1 cellular context compared by ENCODE assay signal in the genomic region with DNA sequence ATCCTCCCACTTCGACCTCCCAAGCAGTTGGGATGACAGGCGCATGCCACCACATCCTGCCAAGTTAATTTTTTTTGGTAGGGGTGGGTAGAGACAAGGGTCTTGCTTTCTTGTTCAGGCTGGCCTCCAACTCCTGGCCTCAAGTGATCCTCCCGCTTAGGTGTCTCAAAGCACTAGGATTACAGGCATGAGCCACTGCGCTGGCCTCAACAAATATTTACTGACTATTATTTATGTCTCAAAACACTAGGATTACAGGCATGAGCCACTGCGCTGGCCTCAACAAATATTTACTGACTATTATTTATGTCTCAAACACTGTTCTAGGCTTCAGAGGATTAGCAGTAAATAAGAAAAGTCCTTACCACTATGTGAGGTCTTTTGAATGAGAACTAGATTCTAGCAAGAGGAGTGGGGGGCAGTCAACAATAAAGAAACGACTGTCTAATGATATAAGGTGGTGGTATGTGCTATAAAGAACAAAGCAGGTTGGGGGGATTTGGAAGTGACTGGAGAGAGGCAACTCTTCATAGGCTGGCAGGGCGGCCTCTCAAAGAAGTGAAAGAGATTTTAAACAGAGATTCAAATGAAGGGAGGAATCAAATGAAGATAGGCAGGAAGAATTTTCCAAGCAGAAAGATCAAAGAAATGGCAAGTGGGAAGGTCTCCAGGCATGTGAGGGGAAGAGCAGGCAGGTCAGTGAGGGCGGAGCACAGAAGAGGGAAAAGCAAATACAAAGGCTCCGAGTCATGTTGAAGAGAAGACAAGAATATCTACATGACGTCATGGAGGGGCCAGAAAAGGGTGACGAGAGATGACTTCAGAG.
TF ChIP-seq lines count a peak whose summit lies in the region.

No MANE protein-coding gene starts in this region.

TF ChIP-seq in HepG2, 621 proteins besides CTCF, POLR2A, EP300 and RAD21 (continued from another document and continues in another):
- TF ChIP-seq, protein P1, sequence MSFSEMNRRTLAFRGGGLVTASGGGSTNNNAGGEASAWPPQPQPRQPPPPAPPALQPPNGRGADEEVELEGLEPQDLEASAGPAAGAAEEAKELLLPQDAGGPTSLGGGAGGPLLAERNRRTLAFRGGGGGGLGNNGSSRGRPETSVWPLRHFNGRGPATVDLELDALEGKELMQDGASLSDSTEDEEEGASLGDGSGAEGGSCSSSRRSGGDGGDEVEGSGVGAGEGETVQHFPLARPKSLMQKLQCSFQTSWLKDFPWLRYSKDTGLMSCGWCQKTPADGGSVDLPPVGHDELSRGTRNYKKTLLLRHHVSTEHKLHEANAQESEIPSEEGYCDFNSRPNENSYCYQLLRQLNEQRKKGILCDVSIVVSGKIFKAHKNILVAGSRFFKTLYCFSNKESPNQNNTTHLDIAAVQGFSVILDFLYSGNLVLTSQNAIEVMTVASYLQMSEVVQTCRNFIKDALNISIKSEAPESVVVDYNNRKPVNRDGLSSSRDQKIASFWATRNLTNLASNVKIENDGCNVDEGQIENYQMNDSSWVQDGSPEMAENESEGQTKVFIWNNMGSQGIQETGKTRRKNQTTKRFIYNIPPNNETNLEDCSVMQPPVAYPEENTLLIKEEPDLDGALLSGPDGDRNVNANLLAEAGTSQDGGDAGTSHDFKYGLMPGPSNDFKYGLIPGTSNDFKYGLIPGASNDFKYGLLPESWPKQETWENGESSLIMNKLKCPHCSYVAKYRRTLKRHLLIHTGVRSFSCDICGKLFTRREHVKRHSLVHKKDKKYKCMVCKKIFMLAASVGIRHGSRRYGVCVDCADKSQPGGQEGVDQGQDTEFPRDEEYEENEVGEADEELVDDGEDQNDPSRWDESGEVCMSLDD (CRISPR knock-in tag; IDR thresholded peaks at IDR 0.05; ENCODE audit: borderline replicate concordance), result no peak
- TF ChIP-seq ZNF674 (CRISPR knock-in tag; IDR thresholded peaks at IDR 0.05; ENCODE audit: low read depth), result no peak
- TF ChIP-seq SIN3B (IDR thresholded peaks at IDR 0.05; ENCODE audit: low read length), result no peak
- no peak for TF ChIP-seq ZNF263 (CRISPR knock-in tag; IDR thresholded peaks at IDR 0.05)
- no peak for TF ChIP-seq ZNF792 (CRISPR knock-in tag; IDR thresholded peaks at IDR 0.05)
- TF ChIP-seq TCF12 (IDR thresholded peaks at IDR 0.05), result no peak
- TF ChIP-seq TCF12 (CRISPR knock-in tag; IDR thresholded peaks at IDR 0.05), result no peak
- TF ChIP-seq, protein P2, sequence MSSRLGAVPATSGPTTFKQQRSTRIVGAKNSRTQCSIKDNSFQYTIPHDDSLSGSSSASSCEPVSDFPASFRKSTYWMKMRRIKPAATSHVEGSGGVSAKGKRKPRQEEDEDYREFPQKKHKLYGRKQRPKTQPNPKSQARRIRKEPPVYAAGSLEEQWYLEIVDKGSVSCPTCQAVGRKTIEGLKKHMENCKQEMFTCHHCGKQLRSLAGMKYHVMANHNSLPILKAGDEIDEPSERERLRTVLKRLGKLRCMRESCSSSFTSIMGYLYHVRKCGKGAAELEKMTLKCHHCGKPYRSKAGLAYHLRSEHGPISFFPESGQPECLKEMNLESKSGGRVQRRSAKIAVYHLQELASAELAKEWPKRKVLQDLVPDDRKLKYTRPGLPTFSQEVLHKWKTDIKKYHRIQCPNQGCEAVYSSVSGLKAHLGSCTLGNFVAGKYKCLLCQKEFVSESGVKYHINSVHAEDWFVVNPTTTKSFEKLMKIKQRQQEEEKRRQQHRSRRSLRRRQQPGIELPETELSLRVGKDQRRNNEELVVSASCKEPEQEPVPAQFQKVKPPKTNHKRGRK (CRISPR knock-in tag; IDR thresholded peaks at IDR 0.05), result no peak
- peak; percentile 53; the same call in 1 of the 2 replicates for TF ChIP-seq ZNF605 (CRISPR knock-in tag; IDR thresholded peaks at IDR 0.05)
- peak; percentile 15; the same call in 1 of the 2 replicates for TF ChIP-seq FOSL1 (CRISPR knock-in tag; IDR thresholded peaks at IDR 0.05; ENCODE audit: borderline replicate concordance)
- peak; percentile 94 for TF ChIP-seq PITX1 (CRISPR knock-in tag; IDR thresholded peaks at IDR 0.05)
- peak; percentile 94 for TF ChIP-seq HMG20B (CRISPR knock-in tag; conservative IDR thresholded peaks at IDR 0.05)
- TF ChIP-seq, protein P3, sequence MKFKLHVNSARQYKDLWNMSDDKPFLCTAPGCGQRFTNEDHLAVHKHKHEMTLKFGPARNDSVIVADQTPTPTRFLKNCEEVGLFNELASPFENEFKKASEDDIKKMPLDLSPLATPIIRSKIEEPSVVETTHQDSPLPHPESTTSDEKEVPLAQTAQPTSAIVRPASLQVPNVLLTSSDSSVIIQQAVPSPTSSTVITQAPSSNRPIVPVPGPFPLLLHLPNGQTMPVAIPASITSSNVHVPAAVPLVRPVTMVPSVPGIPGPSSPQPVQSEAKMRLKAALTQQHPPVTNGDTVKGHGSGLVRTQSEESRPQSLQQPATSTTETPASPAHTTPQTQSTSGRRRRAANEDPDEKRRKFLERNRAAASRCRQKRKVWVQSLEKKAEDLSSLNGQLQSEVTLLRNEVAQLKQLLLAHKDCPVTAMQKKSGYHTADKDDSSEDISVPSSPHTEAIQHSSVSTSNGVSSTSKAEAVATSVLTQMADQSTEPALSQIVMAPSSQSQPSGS (CRISPR knock-in tag; IDR thresholded peaks at IDR 0.05), result peak; percentile 94
- no peak for TF ChIP-seq U2AF1 (optimal IDR thresholded peaks at IDR 0.05; ENCODE audit: low read depth, low read length)
- TF ChIP-seq, protein P4, sequence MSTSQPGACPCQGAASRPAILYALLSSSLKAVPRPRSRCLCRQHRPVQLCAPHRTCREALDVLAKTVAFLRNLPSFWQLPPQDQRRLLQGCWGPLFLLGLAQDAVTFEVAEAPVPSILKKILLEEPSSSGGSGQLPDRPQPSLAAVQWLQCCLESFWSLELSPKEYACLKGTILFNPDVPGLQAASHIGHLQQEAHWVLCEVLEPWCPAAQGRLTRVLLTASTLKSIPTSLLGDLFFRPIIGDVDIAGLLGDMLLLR (CRISPR knock-in tag; IDR thresholded peaks at IDR 0.05), result no peak
- no peak for TF ChIP-seq RFXAP (CRISPR knock-in tag; IDR thresholded peaks at IDR 0.05; ENCODE audit: borderline replicate concordance)
- no peak for TF ChIP-seq ZEB1 (IDR thresholded peaks at IDR 0.05; ENCODE audit: insufficient replicate concordance, low read depth)
- no peak for TF ChIP-seq ZNF615 (CRISPR knock-in tag; IDR thresholded peaks at IDR 0.05; ENCODE audit: borderline replicate concordance)
- no peak for TF ChIP-seq CBX1 (IDR thresholded peaks at IDR 0.05; ENCODE audit: low read depth)
- TF ChIP-seq, protein P5, sequence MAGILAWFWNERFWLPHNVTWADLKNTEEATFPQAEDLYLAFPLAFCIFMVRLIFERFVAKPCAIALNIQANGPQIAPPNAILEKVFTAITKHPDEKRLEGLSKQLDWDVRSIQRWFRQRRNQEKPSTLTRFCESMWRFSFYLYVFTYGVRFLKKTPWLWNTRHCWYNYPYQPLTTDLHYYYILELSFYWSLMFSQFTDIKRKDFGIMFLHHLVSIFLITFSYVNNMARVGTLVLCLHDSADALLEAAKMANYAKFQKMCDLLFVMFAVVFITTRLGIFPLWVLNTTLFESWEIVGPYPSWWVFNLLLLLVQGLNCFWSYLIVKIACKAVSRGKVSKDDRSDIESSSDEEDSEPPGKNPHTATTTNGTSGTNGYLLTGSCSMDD (CRISPR knock-in tag; IDR thresholded peaks at IDR 0.05), result no peak
- no peak for TF ChIP-seq SNRNP70 (IDR thresholded peaks at IDR 0.05; ENCODE audit: low read depth, low read length)
- peak; percentile 64; the same call in 1 of the 2 replicates for TF ChIP-seq MEIS2 (CRISPR knock-in tag; IDR thresholded peaks at IDR 0.05)
- no peak for TF ChIP-seq ZNF235 (CRISPR knock-in tag; IDR thresholded peaks at IDR 0.05; ENCODE audit: borderline replicate concordance)
- peak; percentile 12; the same call in 1 of the 2 replicates for TF ChIP-seq JUNB (CRISPR knock-in tag; IDR thresholded peaks at IDR 0.05; ENCODE audit: borderline replicate concordance)
- no peak; the same call in none of the 2 replicates for TF ChIP-seq FOXA1 (IDR thresholded peaks at IDR 0.05)
- peak; percentile 94 for TF ChIP-seq FOXA1 (CRISPR knock-in tag; IDR thresholded peaks at IDR 0.05)
- no peak for TF ChIP-seq SRSF4 (IDR thresholded peaks at IDR 0.05; ENCODE audit: low read depth, low read length, poor library complexity, severe bottlenecking)
- no peak for TF ChIP-seq ZNF143 (CRISPR knock-in tag; IDR thresholded peaks at IDR 0.05)
- TF ChIP-seq TAF15 (IDR thresholded peaks at IDR 0.05; ENCODE audit: low read depth, low read length, poor library complexity, severe bottlenecking), result no peak
- no peak for TF ChIP-seq ZNF24 (IDR thresholded peaks at IDR 0.05)
- peak; percentile 76; the same call in 1 of the 2 replicates for TF ChIP-seq ZNF34 (CRISPR knock-in tag; IDR thresholded peaks at IDR 0.05; ENCODE audit: borderline replicate concordance)
- TF ChIP-seq, protein P6, sequence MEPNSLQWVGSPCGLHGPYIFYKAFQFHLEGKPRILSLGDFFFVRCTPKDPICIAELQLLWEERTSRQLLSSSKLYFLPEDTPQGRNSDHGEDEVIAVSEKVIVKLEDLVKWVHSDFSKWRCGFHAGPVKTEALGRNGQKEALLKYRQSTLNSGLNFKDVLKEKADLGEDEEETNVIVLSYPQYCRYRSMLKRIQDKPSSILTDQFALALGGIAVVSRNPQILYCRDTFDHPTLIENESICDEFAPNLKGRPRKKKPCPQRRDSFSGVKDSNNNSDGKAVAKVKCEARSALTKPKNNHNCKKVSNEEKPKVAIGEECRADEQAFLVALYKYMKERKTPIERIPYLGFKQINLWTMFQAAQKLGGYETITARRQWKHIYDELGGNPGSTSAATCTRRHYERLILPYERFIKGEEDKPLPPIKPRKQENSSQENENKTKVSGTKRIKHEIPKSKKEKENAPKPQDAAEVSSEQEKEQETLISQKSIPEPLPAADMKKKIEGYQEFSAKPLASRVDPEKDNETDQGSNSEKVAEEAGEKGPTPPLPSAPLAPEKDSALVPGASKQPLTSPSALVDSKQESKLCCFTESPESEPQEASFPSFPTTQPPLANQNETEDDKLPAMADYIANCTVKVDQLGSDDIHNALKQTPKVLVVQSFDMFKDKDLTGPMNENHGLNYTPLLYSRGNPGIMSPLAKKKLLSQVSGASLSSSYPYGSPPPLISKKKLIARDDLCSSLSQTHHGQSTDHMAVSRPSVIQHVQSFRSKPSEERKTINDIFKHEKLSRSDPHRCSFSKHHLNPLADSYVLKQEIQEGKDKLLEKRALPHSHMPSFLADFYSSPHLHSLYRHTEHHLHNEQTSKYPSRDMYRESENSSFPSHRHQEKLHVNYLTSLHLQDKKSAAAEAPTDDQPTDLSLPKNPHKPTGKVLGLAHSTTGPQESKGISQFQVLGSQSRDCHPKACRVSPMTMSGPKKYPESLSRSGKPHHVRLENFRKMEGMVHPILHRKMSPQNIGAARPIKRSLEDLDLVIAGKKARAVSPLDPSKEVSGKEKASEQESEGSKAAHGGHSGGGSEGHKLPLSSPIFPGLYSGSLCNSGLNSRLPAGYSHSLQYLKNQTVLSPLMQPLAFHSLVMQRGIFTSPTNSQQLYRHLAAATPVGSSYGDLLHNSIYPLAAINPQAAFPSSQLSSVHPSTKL (CRISPR knock-in tag; IDR thresholded peaks at IDR 0.05), result peak; percentile 91
- TF ChIP-seq ZBTB7B (CRISPR knock-in tag; IDR thresholded peaks at IDR 0.05), result peak; percentile 21; the same call in 1 of the 2 replicates
- TF ChIP-seq ZNF547 (CRISPR knock-in tag; IDR thresholded peaks at IDR 0.05), result 0 out of 2 replicates have a peak, but pooled peaks have one; percentile 18
- TF ChIP-seq MYNN (CRISPR knock-in tag; IDR thresholded peaks at IDR 0.05; ENCODE audit: low read depth), result no peak
- TF ChIP-seq ZNF546 (CRISPR knock-in tag; conservative IDR thresholded peaks at IDR 0.05), result no peak
- TF ChIP-seq ZNF484 (CRISPR knock-in tag; IDR thresholded peaks at IDR 0.05; ENCODE audit: borderline replicate concordance, low read depth), result no peak
- no peak for TF ChIP-seq ZBTB1 (CRISPR knock-in tag; IDR thresholded peaks at IDR 0.05; ENCODE audit: borderline replicate concordance)
- no peak for TF ChIP-seq KLF15 (CRISPR knock-in tag; IDR thresholded peaks at IDR 0.05; ENCODE audit: borderline replicate concordance)
- no peak for TF ChIP-seq ZNF225 (CRISPR knock-in tag; IDR thresholded peaks at IDR 0.05)
- TF ChIP-seq, protein P7, sequence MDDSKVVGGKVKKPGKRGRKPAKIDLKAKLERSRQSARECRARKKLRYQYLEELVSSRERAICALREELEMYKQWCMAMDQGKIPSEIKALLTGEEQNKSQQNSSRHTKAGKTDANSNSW (CRISPR knock-in tag; IDR thresholded peaks at IDR 0.05; ENCODE audit: borderline replicate concordance), result no peak
- no peak for TF ChIP-seq CCAR2 (optimal IDR thresholded peaks at IDR 0.05; ENCODE audit: low read depth, low read length)
- TF ChIP-seq ZNF75D (CRISPR knock-in tag; IDR thresholded peaks at IDR 0.05; ENCODE audit: borderline replicate concordance), result no peak
- TF ChIP-seq, protein P8, sequence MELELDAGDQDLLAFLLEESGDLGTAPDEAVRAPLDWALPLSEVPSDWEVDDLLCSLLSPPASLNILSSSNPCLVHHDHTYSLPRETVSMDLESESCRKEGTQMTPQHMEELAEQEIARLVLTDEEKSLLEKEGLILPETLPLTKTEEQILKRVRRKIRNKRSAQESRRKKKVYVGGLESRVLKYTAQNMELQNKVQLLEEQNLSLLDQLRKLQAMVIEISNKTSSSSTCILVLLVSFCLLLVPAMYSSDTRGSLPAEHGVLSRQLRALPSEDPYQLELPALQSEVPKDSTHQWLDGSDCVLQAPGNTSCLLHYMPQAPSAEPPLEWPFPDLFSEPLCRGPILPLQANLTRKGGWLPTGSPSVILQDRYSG (CRISPR knock-in tag; IDR thresholded peaks at IDR 0.05), result no peak
- TF ChIP-seq ZNF317 (CRISPR knock-in tag; IDR thresholded peaks at IDR 0.05), result no peak
- no peak for TF ChIP-seq SAFB2 (CRISPR knock-in tag; IDR thresholded peaks at IDR 0.05; ENCODE audit: borderline replicate concordance, low read depth)
- no peak; the same call in 1 of the 2 replicates for TF ChIP-seq KAT7 (CRISPR knock-in tag; IDR thresholded peaks at IDR 0.05; ENCODE audit: borderline replicate concordance)
- no peak for TF ChIP-seq ZFP41 (CRISPR knock-in tag; IDR thresholded peaks at IDR 0.05; ENCODE audit: borderline replicate concordance)
- no peak for TF ChIP-seq SPEN (CRISPR knock-in tag; IDR thresholded peaks at IDR 0.05; ENCODE audit: low read depth)
- TF ChIP-seq NONO (IDR thresholded peaks at IDR 0.05), result no peak
- no peak; the same call in 1 of the 2 replicates for TF ChIP-seq NONO (CRISPR knock-in tag; conservative IDR thresholded peaks at IDR 0.05)
- TF ChIP-seq RFX5 (IDR thresholded peaks at IDR 0.05; ENCODE audit: low read depth, low read length), result no peak; the same call in 1 of the 2 replicates
- TF ChIP-seq REPIN1 (CRISPR knock-in tag; IDR thresholded peaks at IDR 0.05; ENCODE audit: borderline replicate concordance, low read depth), result no peak
- no peak for TF ChIP-seq ZNF775 (CRISPR knock-in tag; IDR thresholded peaks at IDR 0.05; ENCODE audit: borderline replicate concordance)
- no peak for TF ChIP-seq MZF1 (CRISPR knock-in tag; IDR thresholded peaks at IDR 0.05; ENCODE audit: borderline replicate concordance)
- no peak for TF ChIP-seq ZNF678 (CRISPR knock-in tag; IDR thresholded peaks at IDR 0.05)
- no peak for TF ChIP-seq ZNF431 (CRISPR knock-in tag; IDR thresholded peaks at IDR 0.05; ENCODE audit: borderline replicate concordance, low read depth)
- TF ChIP-seq CCDC6 (CRISPR knock-in tag; IDR thresholded peaks at IDR 0.05), result no peak
- no peak for TF ChIP-seq ZNF329 (CRISPR knock-in tag; IDR thresholded peaks at IDR 0.05; ENCODE audit: low read depth)
- TF ChIP-seq ZFAT (CRISPR knock-in tag; conservative IDR thresholded peaks at IDR 0.05), result no peak
- TF ChIP-seq TBP (CRISPR knock-in tag; IDR thresholded peaks at IDR 0.05), result no peak
- no peak for TF ChIP-seq ZNF788 (CRISPR knock-in tag; IDR thresholded peaks at IDR 0.05; ENCODE audit: borderline replicate concordance)
- TF ChIP-seq MIXL1 (CRISPR knock-in tag; IDR thresholded peaks at IDR 0.05), result no peak; the same call in 1 of the 2 replicates
- TF ChIP-seq DNMT1 (CRISPR knock-in tag; IDR thresholded peaks at IDR 0.05), result no peak
